ENCODE assay signal across 12 cellular contexts in the genomic region with DNA sequence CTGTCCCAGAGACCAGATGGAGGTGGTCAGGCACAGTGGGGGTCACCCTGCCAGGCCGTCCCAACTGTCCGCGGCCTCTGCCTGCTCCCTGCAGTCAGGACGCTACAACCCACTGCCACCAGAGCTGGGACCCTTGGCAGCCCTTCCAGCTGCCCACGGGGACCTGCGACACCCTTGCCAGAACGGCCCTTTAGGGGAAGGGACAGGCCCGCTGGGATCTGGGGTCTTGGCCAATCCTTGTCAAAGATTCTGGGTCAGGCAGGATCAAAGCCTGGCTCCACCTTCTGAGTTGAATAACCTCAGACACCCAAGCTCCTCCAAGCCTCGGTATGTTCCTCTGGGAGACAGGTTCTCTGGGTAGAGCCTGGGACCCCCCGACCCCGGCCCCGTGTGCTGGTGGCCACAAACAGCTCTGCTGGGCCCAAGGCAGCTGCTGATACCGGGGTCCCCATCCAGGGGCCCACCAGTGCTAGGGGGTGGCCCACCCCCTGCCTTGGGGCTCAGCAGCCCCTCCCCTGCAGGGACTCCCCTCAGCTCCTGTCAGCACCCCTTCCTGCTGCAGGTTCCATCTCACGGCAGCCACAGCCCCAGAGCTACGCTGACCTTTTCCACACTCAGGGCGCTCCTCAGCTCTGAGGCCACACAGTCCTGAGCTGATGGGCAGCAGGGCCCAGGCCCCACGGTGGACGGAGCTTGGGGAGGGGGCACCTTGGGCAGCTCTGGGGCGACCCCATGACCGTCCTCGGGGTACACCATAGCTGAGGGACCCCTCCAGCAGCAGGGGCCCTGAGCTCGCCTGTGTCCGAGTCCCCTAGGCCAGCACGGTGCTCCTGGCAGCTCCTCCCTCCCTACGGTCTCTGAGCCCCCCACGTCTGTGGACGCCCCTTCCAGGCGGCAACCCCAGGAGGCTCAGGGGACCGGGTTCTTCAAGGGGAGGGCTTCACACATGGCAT. TPM values are rescaled to one million over a fixed set of nuclear protein-coding genes. Genes with fewer than 3 reads are reported as not detected.
DNase-seq lines count a peak whose midpoint lies in the region; ATAC-seq, FAIRE-seq and TF ChIP-seq lines count a peak whose summit lies in the region.
"Had no signal": no experiment of that assay in that cellular context is flagged by ENCODE, and none has a peak within 500 bp of the region (broad histone marks: within the 10 kb centered on the region; RNA-seq: fewer than 3 reads in every experiment).

No MANE protein-coding gene starts in this region.

- TF ChIP-seq CTCF in kidney (IDR thresholded peaks at IDR 0.05; ENCODE audit: borderline replicate concordance, extremely low read depth, insufficient read depth) (no peak), gastrocnemius medialis (IDR thresholded peaks at IDR 0.05 in 4 of 5, conservative IDR thresholded peaks at IDR 0.05 in 1 of 5) (no peak), mesothelial cell of epicardium (IDR thresholded peaks at IDR 0.05; ENCODE audit: unreplicated experiment) (no peak)

- H3K27ac Mint-ChIP-seq in activated T-helper 1 cell treated with anti-CD3 and anti-CD28 coated beads, Interleukin-12 subunit alpha, Interleukin-12 subunit beta, Interleukin-2, Interleukin-4 antibody, amounts not matched to agents 30 ng/mL and 10 ng/mL and 1 ng/mL, durations not matched to agents 14 hours and 24 hours and 36 hours: no peak overlapping the region
- H3K27ac Mint-ChIP-seq in mesothelial cell of epicardium: no peak overlapping the region
- H3K27ac Mint-ChIP-seq: CD4-positive, CD25-positive, alpha-beta regulatory T cell; natural killer cell had no signal

- no peaks in the 10 kb centered on the region for H3K27me3 Mint-ChIP-seq in activated T-helper 1 cell treated with anti-CD3 and anti-CD28 coated beads, Interleukin-12 subunit alpha, Interleukin-12 subunit beta, Interleukin-2, Interleukin-4 antibody, amounts not matched to agents 30 ng/mL and 10 ng/mL and 1 ng/mL, durations not matched to agents 14 hours and 24 hours and 36 hours (ENCODE audit: insufficient read depth)
- no peaks in the 10 kb centered on the region for H3K27me3 Mint-ChIP-seq in mesothelial cell of epicardium (ENCODE audit: low read depth)
- H3K27me3 Mint-ChIP-seq: CD4-positive, CD25-positive, alpha-beta regulatory T cell had no signal

- peak overlapping the region in 1 of 2 donors; percentile 71 for H3K9ac ChIP-seq in kidney (ENCODE audit: low read length in 2 of 2)

- ATAC-seq in gastrocnemius medialis: peak; percentile 43 to 58

- DNase-seq in EH (ENCODE audit: low read depth) (peak; percentile 34), caudate nucleus (lab: John Stamatoyannopoulos, UW) (peak in 3 of 61 donors; percentile 4 to 76 (median 47)), kidney (no peak), gastrocnemius medialis (peak in 1 of 2 donors; percentile 55), NCI-H146 treated with DMSO at 0.1 percent for 48 hours (lab: John Stamatoyannopoulos, UW; ENCODE audit: unreplicated experiment) (no peak), NCI-H1105 (lab: John Stamatoyannopoulos, UW) (no peak), mesothelial cell of epicardium (ENCODE audit: low spot score in 2 of 2, unreplicated experiment in 2 of 2) (no peak)
- no peak for DNase-seq in activated T-helper 1 cell treated with anti-CD3 and anti-CD28 coated beads, Interleukin-12 subunit alpha, Interleukin-12 subunit beta, Interleukin-2, Interleukin-4 antibody, amounts not matched to agents 30 ng/mL and 10 ng/mL and 1 ng/mL, durations not matched to agents 14 hours and 24 hours and 36 hours (ENCODE audit: low spot score)
- DNase-seq: activated gamma-delta T cell; CD4-positive, CD25-positive, alpha-beta regulatory T cell; erythroblast; natural killer cell had no signal

- H3K27ac ChIP-seq in caudate nucleus (ENCODE audit: low read depth, low read length) (peak overlapping the region; percentile 62), kidney (ENCODE audit: low read depth in 2 of 2, low read length in 2 of 2) (peak overlapping the region; percentile 91 to 96), gastrocnemius medialis (peak overlapping the region; percentile 86 to 96 (median 92))

- no peaks in the 10 kb centered on the region for H3K9me3 Mint-ChIP-seq in activated T-helper 1 cell treated with anti-CD3 and anti-CD28 coated beads, Interleukin-12 subunit alpha, Interleukin-12 subunit beta, Interleukin-2, Interleukin-4 antibody, amounts not matched to agents 30 ng/mL and 10 ng/mL and 1 ng/mL, durations not matched to agents 14 hours and 24 hours and 36 hours
- no peaks in the 10 kb centered on the region for H3K9me3 Mint-ChIP-seq in mesothelial cell of epicardium
- H3K9me3 Mint-ChIP-seq: natural killer cell had no signal

- H3K27me3 ChIP-seq in gastrocnemius medialis: no peaks in the 10 kb centered on the region

- no peaks in the 10 kb centered on the region for H3K9me3 ChIP-seq in kidney (ENCODE audit: control insufficient read depth in 1 of 2, low read length in 2 of 2)
- H3K9me3 ChIP-seq in gastrocnemius medialis: no peaks in the 10 kb centered on the region

- no peak overlapping the region for H3K4me3 Mint-ChIP-seq in activated T-helper 1 cell treated with anti-CD3 and anti-CD28 coated beads, Interleukin-12 subunit alpha, Interleukin-12 subunit beta, Interleukin-2, Interleukin-4 antibody, amounts not matched to agents 30 ng/mL and 10 ng/mL and 1 ng/mL, durations not matched to agents 14 hours and 24 hours and 36 hours
- H3K4me3 Mint-ChIP-seq in mesothelial cell of epicardium: no peak overlapping the region
- H3K4me3 Mint-ChIP-seq: natural killer cell had no signal

- H3K4me3 ChIP-seq in kidney (ENCODE audit: low read length in 2 of 2) (peak overlapping the region in 1 of 2 donors; percentile 25), gastrocnemius medialis (peak overlapping the region; percentile 22 to 50 (median 38))

- intact Hi-C loops in kidney (cut with DNase I) (no loop called here), gastrocnemius medialis (cut with DNase I; ENCODE audit: low total_unique reads) (loop anchor here (5.0 kb wide), 1 partner anchor 53 kb away; a partner anchor contains a TSS)
- intact Hi-C loops in activated T-helper 1 cell treated with anti-CD3 and anti-CD28 coated beads, Interleukin-12 subunit alpha, Interleukin-12 subunit beta, Interleukin-2, Interleukin-4 antibody, amounts not matched to agents 30 ng/mL and 10 ng/mL and 1 ng/mL, durations not matched to agents 14 hours and 24 hours and 36 hours (cut with micrococcal nuclease): no loop called here

- in situ Hi-C loops in gastrocnemius medialis (cut with MboI; ENCODE audit: low sequenced_read_pairs in 4 of 4): no loop called here

- H3K4me1 Mint-ChIP-seq in activated T-helper 1 cell treated with anti-CD3 and anti-CD28 coated beads, Interleukin-12 subunit alpha, Interleukin-12 subunit beta, Interleukin-2, Interleukin-4 antibody, amounts not matched to agents 30 ng/mL and 10 ng/mL and 1 ng/mL, durations not matched to agents 14 hours and 24 hours and 36 hours (ENCODE audit: low read depth): no peaks in the 10 kb centered on the region
- H3K4me1 Mint-ChIP-seq in mesothelial cell of epicardium: peaks cover 1% of the 10 kb centered on the region

- TF ChIP-seq POLR2A in gastrocnemius medialis (IDR thresholded peaks at IDR 0.05): peak in 1 of 2 donors; percentile 2

- H3K4me1 ChIP-seq in kidney (ENCODE audit: control insufficient read depth in 1 of 2, insufficient read depth in 1 of 2, low read depth in 1 of 2, low read length in 2 of 2): peaks cover 9 to 25% of the 10 kb centered on the region in 2 donors
- H3K4me1 ChIP-seq in gastrocnemius medialis: peaks cover 48 to 50% of the 10 kb centered on the region in 2 donors

- H3K36me3 ChIP-seq in kidney (ENCODE audit: control insufficient read depth in 1 of 2, insufficient read depth in 2 of 2, low read length in 2 of 2): peaks cover 0 to 3% of the 10 kb centered on the region in 2 donors
- no peaks in the 10 kb centered on the region for H3K36me3 ChIP-seq in gastrocnemius medialis

- H3K36me3 Mint-ChIP-seq in activated T-helper 1 cell treated with anti-CD3 and anti-CD28 coated beads, Interleukin-12 subunit alpha, Interleukin-12 subunit beta, Interleukin-2, Interleukin-4 antibody, amounts not matched to agents 30 ng/mL and 10 ng/mL and 1 ng/mL, durations not matched to agents 14 hours and 24 hours and 36 hours (ENCODE audit: low read depth): peaks cover 4% of the 10 kb centered on the region
- H3K36me3 Mint-ChIP-seq in mesothelial cell of epicardium: peaks cover 3% of the 10 kb centered on the region
- H3K36me3 Mint-ChIP-seq: CD4-positive, CD25-positive, alpha-beta regulatory T cell; natural killer cell had no signal

- FAIRE-seq in kidney (lab: Jason Lieb, UNC): no peak

RNA-seq across cellular contexts. Expression of a gene that starts 18.4 kb away (rescaled TPM):
- total RNA-seq in kidney (156 TPM), gastrocnemius medialis (10 to 100 TPM; 22.2 to 49.8 (median 30.9) TPM), mesothelial cell of epicardium (48.5 to 56.1 TPM (median 53.0 TPM) in 3 replicates)
- 12.2 TPM for polyA plus RNA-seq in kidney (ENCODE audit: insufficient read depth, low read depth, low replicate concordance)
- total RNA-seq in activated T-helper 1 cell treated with anti-CD3 and anti-CD28 coated beads, Interleukin-12 subunit alpha, Interleukin-12 subunit beta, Interleukin-2, Interleukin-4 antibody, amounts not matched to agents 30 ng/mL and 10 ng/mL and 1 ng/mL, durations not matched to agents 14 hours and 24 hours and 36 hours: 95.5 and 96.9 TPM in 2 replicates

RNA-seq across cellular contexts. Expression of a gene that starts 50.0 kb away (rescaled TPM):
- total RNA-seq in kidney (57.7 TPM), gastrocnemius medialis (100 to 1,000 TPM in 3 of 4 donors, 10 to 100 TPM in 1; 91.5 to 194 (median 149) TPM), mesothelial cell of epicardium (71.7 to 73.0 TPM (median 71.8 TPM) in 3 replicates)
- 40.7 TPM for polyA plus RNA-seq in kidney (ENCODE audit: insufficient read depth, low read depth, low replicate concordance)
- total RNA-seq in activated T-helper 1 cell treated with anti-CD3 and anti-CD28 coated beads, Interleukin-12 subunit alpha, Interleukin-12 subunit beta, Interleukin-2, Interleukin-4 antibody, amounts not matched to agents 30 ng/mL and 10 ng/mL and 1 ng/mL, durations not matched to agents 14 hours and 24 hours and 36 hours: 69.6 and 71.3 TPM in 2 replicates

RNA-seq across cellular contexts. Expression of a gene that starts 51.8 kb away (rescaled TPM):
- total RNA-seq in kidney: 268 TPM
- 966 TPM for polyA plus RNA-seq in kidney (ENCODE audit: insufficient read depth, low read depth, low replicate concordance)
- 100 to 1,000 TPM; 616 to 907 (median 819) TPM for total RNA-seq in gastrocnemius medialis
- total RNA-seq in activated T-helper 1 cell treated with anti-CD3 and anti-CD28 coated beads, Interleukin-12 subunit alpha, Interleukin-12 subunit beta, Interleukin-2, Interleukin-4 antibody, amounts not matched to agents 30 ng/mL and 10 ng/mL and 1 ng/mL, durations not matched to agents 14 hours and 24 hours and 36 hours: 236 and 241 TPM in 2 replicates
- total RNA-seq in mesothelial cell of epicardium: 190 to 208 TPM (median 201 TPM) in 3 replicates
